Comparison of ENCODE assay signal across 15 cellular contexts in the genomic region with DNA sequence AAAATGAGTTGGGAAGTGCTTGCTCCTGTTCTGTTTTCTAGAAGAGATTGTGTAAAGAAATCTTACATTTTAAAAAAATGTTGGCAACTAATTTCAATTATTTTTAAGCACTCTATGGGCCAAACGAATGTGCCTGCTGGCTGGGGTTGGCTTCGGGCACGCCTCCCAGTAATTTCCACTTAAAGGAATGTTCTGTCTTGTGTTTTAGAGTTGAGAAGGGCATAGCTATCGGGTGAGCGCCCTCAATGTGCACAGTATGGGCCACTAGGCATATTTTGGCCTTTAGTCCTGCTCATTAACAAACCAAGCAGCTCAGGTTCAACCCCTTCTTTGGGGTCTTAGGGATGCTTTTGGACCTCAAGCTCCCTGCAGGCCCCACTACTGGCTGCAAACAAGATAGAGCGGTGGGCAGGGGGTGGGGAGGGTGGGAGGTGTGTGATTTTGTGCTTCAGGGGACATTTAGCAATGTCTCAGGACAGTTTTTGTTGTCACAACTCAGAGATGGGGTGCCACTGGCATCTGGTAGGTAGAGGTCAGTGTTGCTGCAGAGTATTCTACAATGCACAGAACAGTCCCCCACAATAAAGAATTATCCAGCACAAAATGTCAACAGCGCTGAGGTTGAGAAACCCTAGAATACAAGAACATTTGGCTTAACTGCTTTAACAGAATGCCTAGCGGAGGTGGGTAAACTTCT. TPM values are rescaled to one million over a fixed set of nuclear protein-coding genes. Genes with fewer than 3 reads are reported as not detected.
DNase-seq lines count a peak whose midpoint lies in the region; ATAC-seq and TF ChIP-seq lines count a peak whose summit lies in the region.
"Had no signal": no experiment of that assay in that cellular context is flagged by ENCODE, and none has a peak within 500 bp of the region (broad histone marks: within the 10 kb centered on the region; RNA-seq: fewer than 3 reads in every experiment).

No MANE protein-coding gene starts in this region.

- H3K36me3 Mint-ChIP-seq in GM23338 (ENCODE audit: low read depth), result no peaks in the 10 kb centered on the region
- H3K36me3 Mint-ChIP-seq: activated naive CD8-positive, alpha-beta T cell treated with anti-CD3 and anti-CD28 coated beads for 36 hours; CD14-positive monocyte; neural progenitor cell had no signal

- H3K4me2 ChIP-seq in GM23338, result no peak overlapping the region
- H3K4me2 ChIP-seq: neural progenitor cell had no signal

- H3K79me2 ChIP-seq in GM23338 (replicated peaks; ENCODE audit: insufficient read depth), result no peaks in the 10 kb centered on the region

- peak overlapping the region in 1 of 2 donors; percentile 22 for H3K9ac ChIP-seq in stomach smooth muscle (ENCODE audit: low read length in 2 of 2)
- H3K9ac ChIP-seq: neural progenitor cell had no signal

- no peaks in the 10 kb centered on the region for H3K9me3 ChIP-seq in stomach smooth muscle (ENCODE audit: control insufficient read depth in 2 of 2, low read length in 2 of 2)

- H3K9me2 ChIP-seq in GM23338 (ENCODE audit: insufficient read depth), result no peaks in the 10 kb centered on the region

- H3K27ac ChIP-seq in GM23338 (ENCODE audit: low read depth) (no peak overlapping the region), stomach smooth muscle (ENCODE audit: low read length) (peak overlapping the region; percentile 49)
- H3K27ac ChIP-seq: epithelial cell of prostate, neural progenitor cell had no signal

- no peaks in the 10 kb centered on the region for H3K27me3 ChIP-seq in GM23338 (ENCODE audit: insufficient read depth)
- no peaks in the 10 kb centered on the region for H3K27me3 ChIP-seq in stomach smooth muscle (ENCODE audit: control insufficient read depth in 1 of 2, insufficient read depth in 2 of 2, low read length in 2 of 2)
- H3K27me3 ChIP-seq: neural progenitor cell had no signal

- ATAC-seq in GM23338, result no peak
- no peak for ATAC-seq in HG03469 (IDR thresholded peaks at IDR 0.05; ENCODE audit: unreplicated experiment)
- ATAC-seq in GM19463 (IDR thresholded peaks at IDR 0.05; ENCODE audit: unreplicated experiment), result no peak
- ATAC-seq in HG03135 (IDR thresholded peaks at IDR 0.05; ENCODE audit: unreplicated experiment), result no peak

- peak in 1 of 2 experiments; percentile 41; a peak in 1 of 4 replicates for TF ChIP-seq CTCF in GM23338 (conservative IDR thresholded peaks at IDR 0.05; ENCODE audit: low read depth in 2 of 2)
- peak; percentile 26 for TF ChIP-seq CTCF in astrocyte of the cerebellum (IDR thresholded peaks at IDR 0.05; ENCODE audit: low read depth, low read length, missing control alignments)

- peaks cover 4% of the 10 kb centered on the region for H3K27me3 Mint-ChIP-seq in GM23338 (ENCODE audit: insufficient read depth, low read depth, poor library complexity)

- H3K4me1 Mint-ChIP-seq in GM23338, result no peaks in the 10 kb centered on the region; the same call in 2 of the 3 replicates
- H3K4me1 Mint-ChIP-seq: activated B cell treated with CpG ODN at 0.5 μM for 24 hours; activated naive CD8-positive, alpha-beta T cell treated with anti-CD3 and anti-CD28 coated beads for 36 hours; CD14-positive monocyte had no signal

- H3K27ac Mint-ChIP-seq in GM23338, result no peak overlapping the region
- H3K27ac Mint-ChIP-seq: activated B cell treated with CpG ODN at 0.5 μM for 24 hours; activated naive CD8-positive, alpha-beta T cell treated with anti-CD3 and anti-CD28 coated beads for 36 hours; CD14-positive monocyte had no signal

- in situ Hi-C loops in astrocyte of the cerebellum (cut with HindIII; ENCODE audit: low sequenced_read_pairs), result no loop called here

- H4K20me1 ChIP-seq in GM23338 (replicated peaks; ENCODE audit: insufficient read depth), result no peaks in the 10 kb centered on the region

- no peaks in the 10 kb centered on the region for H3K36me3 ChIP-seq in GM23338 (ENCODE audit: insufficient read depth)
- no peaks in the 10 kb centered on the region for H3K36me3 ChIP-seq in stomach smooth muscle (ENCODE audit: control insufficient read depth in 2 of 2, insufficient read depth in 2 of 2, low read length in 2 of 2)
- H3K36me3 ChIP-seq: neural progenitor cell had no signal

- no peaks in the 10 kb centered on the region for H3F3A ChIP-seq in GM23338 (replicated peaks; ENCODE audit: low read depth)

- H3K4me3 ChIP-seq in GM23338 (no peak overlapping the region), astrocyte of the cerebellum (ENCODE audit: low read depth, low read length) (no peak overlapping the region), stomach smooth muscle (ENCODE audit: low read length in 2 of 2) (no peak overlapping the region)
- H3K4me3 ChIP-seq: neural progenitor cell had no signal

- DNase-seq in GM23338 (ENCODE audit: low spot score) (no peak), astrocyte of the cerebellum (ENCODE audit: low read depth) (no peak), iPS-NIHi11 (ENCODE audit: low spot score) (peak; percentile 20)
- DNase-seq in stimulated activated naive CD4-positive, alpha-beta T cell treated with Interleukin-2 at 50 U/mL for 16 hours (lab: John Stamatoyannopoulos, UW), result no peak
- DNase-seq: activated B cell treated with CpG ODN at 0.5 μM for 24 hours; activated naive CD8-positive, alpha-beta T cell treated with anti-CD3 and anti-CD28 coated beads for 36 hours; NCI-H2171 treated with DMSO at 0.1 percent for 48 hours had no signal

- H2AFZ ChIP-seq in GM23338, result 0 out of 2 replicates have a peak overlapping the region, but pooled peaks have one; percentile 14
- H2AFZ ChIP-seq: neural progenitor cell had no signal

- H3K4me1 ChIP-seq in GM23338 (ENCODE audit: insufficient read depth), result no peaks in the 10 kb centered on the region
- H3K4me1 ChIP-seq in stomach smooth muscle (ENCODE audit: control insufficient read depth, insufficient read depth, low read length), result peaks cover 14% of the 10 kb centered on the region

- no peaks in the 10 kb centered on the region; the same call in 2 of the 3 replicates for H3K9me3 Mint-ChIP-seq in GM23338
- H3K9me3 Mint-ChIP-seq: activated B cell treated with CpG ODN at 0.5 μM for 24 hours; activated naive CD8-positive, alpha-beta T cell treated with anti-CD3 and anti-CD28 coated beads for 36 hours; neural progenitor cell had no signal

- no peak overlapping the region for H3K4me3 Mint-ChIP-seq in GM23338
- H3K4me3 Mint-ChIP-seq: activated B cell treated with CpG ODN at 0.5 μM for 24 hours; activated naive CD8-positive, alpha-beta T cell treated with anti-CD3 and anti-CD28 coated beads for 36 hours; CD14-positive monocyte; neural progenitor cell had no signal

TF ChIP-seq in GM23338, 12 proteins besides CTCF, POLR2A, EP300 and RAD21 (continues in another document):
- TF ChIP-seq, protein P1, sequence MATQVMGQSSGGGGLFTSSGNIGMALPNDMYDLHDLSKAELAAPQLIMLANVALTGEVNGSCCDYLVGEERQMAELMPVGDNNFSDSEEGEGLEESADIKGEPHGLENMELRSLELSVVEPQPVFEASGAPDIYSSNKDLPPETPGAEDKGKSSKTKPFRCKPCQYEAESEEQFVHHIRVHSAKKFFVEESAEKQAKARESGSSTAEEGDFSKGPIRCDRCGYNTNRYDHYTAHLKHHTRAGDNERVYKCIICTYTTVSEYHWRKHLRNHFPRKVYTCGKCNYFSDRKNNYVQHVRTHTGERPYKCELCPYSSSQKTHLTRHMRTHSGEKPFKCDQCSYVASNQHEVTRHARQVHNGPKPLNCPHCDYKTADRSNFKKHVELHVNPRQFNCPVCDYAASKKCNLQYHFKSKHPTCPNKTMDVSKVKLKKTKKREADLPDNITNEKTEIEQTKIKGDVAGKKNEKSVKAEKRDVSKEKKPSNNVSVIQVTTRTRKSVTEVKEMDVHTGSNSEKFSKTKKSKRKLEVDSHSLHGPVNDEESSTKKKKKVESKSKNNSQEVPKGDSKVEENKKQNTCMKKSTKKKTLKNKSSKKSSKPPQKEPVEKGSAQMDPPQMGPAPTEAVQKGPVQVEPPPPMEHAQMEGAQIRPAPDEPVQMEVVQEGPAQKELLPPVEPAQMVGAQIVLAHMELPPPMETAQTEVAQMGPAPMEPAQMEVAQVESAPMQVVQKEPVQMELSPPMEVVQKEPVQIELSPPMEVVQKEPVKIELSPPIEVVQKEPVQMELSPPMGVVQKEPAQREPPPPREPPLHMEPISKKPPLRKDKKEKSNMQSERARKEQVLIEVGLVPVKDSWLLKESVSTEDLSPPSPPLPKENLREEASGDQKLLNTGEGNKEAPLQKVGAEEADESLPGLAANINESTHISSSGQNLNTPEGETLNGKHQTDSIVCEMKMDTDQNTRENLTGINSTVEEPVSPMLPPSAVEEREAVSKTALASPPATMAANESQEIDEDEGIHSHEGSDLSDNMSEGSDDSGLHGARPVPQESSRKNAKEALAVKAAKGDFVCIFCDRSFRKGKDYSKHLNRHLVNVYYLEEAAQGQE (IDR thresholded peaks at IDR 0.05; ENCODE audit: unreplicated experiment), result no peak
- no peak for TF ChIP-seq ZNF331 (CRISPR knock-in tag; IDR thresholded peaks at IDR 0.05; ENCODE audit: low read depth)
- TF ChIP-seq EZH2 (IDR thresholded peaks at IDR 0.05; ENCODE audit: low read depth, unreplicated experiment), result no peak

RNA-seq across cellular contexts. Expression of a gene that starts 40.7 kb away (rescaled TPM):
- 24.2 and 35.9 TPM in 2 replicates for total RNA-seq in GM23338 (2014; rRNA removed; shearing (Covaris generic))
- 25.8 and 30.8 TPM in 2 replicates for polyA plus RNA-seq in GM23338 (2016; fragmentation: Nextera tagmentation; extraction: Ambion mirVana)
- total RNA-seq: activated B cell treated with CpG ODN at 0.5 μM for 24 hours; activated naive CD8-positive, alpha-beta T cell treated with anti-CD3 and anti-CD28 coated beads for 36 hours; OCI-LY7 had no signal
- polyA plus RNA-seq: CD14-positive monocyte had no signal

RNA-seq across cellular contexts. Expression of a gene that starts 54.6 kb away (rescaled TPM):
- 74.6 and 84.8 TPM in 2 replicates for total RNA-seq in GM23338 (2014; rRNA removed; shearing (Covaris generic))
- polyA plus RNA-seq in GM23338 (2016; fragmentation: Nextera tagmentation; extraction: Ambion mirVana), result 85.3 and 94.9 TPM in 2 replicates
